9 cellular contexts compared by ENCODE assay signal in genomic region chr10:102393411-102394078, GRCh38. TPM values are rescaled to one million over a fixed set of nuclear protein-coding genes. Genes with fewer than 3 reads are reported as not detected.
DNase-seq lines count a peak whose midpoint lies in the region; ATAC-seq and TF ChIP-seq lines count a peak whose summit lies in the region.
"Had no signal": no experiment of that assay in that cellular context is flagged by ENCODE, and none has a peak within 500 bp of the region (broad histone marks: within the 10 kb centered on the region; RNA-seq: fewer than 3 reads in every experiment).

No MANE protein-coding gene starts in this region.

- WGBS in hepatocyte (ENCODE audit: low lambda C conversion rate, missing lambda C conversion rate) = 43% methylated on average over 30 of the region's 30 CpGs

- no peaks in the 10 kb centered on the region for H4K20me1 ChIP-seq in hepatocyte (ENCODE audit: insufficient read depth, poor library complexity, severe bottlenecking)

- H3K27me3 Mint-ChIP-seq in stimulated activated memory B cell treated with anti-CD40 and anti-IgM and Interleukin-4, amounts not matched to agents 10 μg/mL and 1 μg/mL and 100 μg/mL, for 72 hours = no peaks in the 10 kb centered on the region

- peaks cover 28% of the 10 kb centered on the region for H3K36me3 Mint-ChIP-seq in stimulated activated memory B cell treated with anti-CD40 and anti-IgM and Interleukin-4, amounts not matched to agents 10 μg/mL and 1 μg/mL and 100 μg/mL, for 72 hours

- peak overlapping the region; percentile 94 for H3K4me3 Mint-ChIP-seq in stimulated activated memory B cell treated with anti-CD40 and anti-IgM and Interleukin-4, amounts not matched to agents 10 μg/mL and 1 μg/mL and 100 μg/mL, for 72 hours

- TF ChIP-seq CTCF in WERI-Rb-1 (IDR thresholded peaks at IDR 0.05; ENCODE audit: low read depth, low read length) (peak; percentile 79; the same call in 1 of the 2 replicates), hepatocyte (IDR thresholded peaks at IDR 0.05; ENCODE audit: poor library complexity) (peak; percentile 98)

- no peaks in the 10 kb centered on the region for H3K9me3 Mint-ChIP-seq in stimulated activated memory B cell treated with anti-CD40 and anti-IgM and Interleukin-4, amounts not matched to agents 10 μg/mL and 1 μg/mL and 100 μg/mL, for 72 hours

- H3K27ac ChIP-seq in WERI-Rb-1 (no peak overlapping the region; the same call in 1 of the 2 replicates), hepatocyte (peak overlapping the region; percentile 97)

- H3K9me3 ChIP-seq in WERI-Rb-1 (ENCODE audit: severe bottlenecking) (no peaks in the 10 kb centered on the region), hepatocyte (ENCODE audit: low read depth) (no peaks in the 10 kb centered on the region)

- H3K9me2 ChIP-seq in hepatocyte (replicated peaks; ENCODE audit: insufficient read depth) = no peaks in the 10 kb centered on the region

- DNase-seq in NCI-H1694 treated with DMSO at 0.1 percent for 48 hours (lab: John Stamatoyannopoulos, UW) (peak; percentile 43), NCI-H1694 (lab: John Stamatoyannopoulos, UW) (no peak), WERI-Rb-1 (no peak), hepatocyte (ENCODE audit: low spot score) (no peak), mesenteric fat pad (ENCODE audit: low spot score) (no peak), NCI-H524 (lab: John Stamatoyannopoulos, UW) (no peak)

- H3K4me1 ChIP-seq in hepatocyte (ENCODE audit: insufficient read depth) = peaks cover 14% of the 10 kb centered on the region

- peak overlapping the region; percentile 98 for H3K4me2 ChIP-seq in hepatocyte

- peaks cover 45% of the 10 kb centered on the region for H3K4me1 Mint-ChIP-seq in stimulated activated memory B cell treated with anti-CD40 and anti-IgM and Interleukin-4, amounts not matched to agents 10 μg/mL and 1 μg/mL and 100 μg/mL, for 72 hours

- ATAC-seq in stimulated activated memory B cell treated with anti-CD40 and anti-IgM and Interleukin-4, amounts not matched to agents 10 μg/mL and 1 μg/mL and 100 μg/mL, for 72 hours = no peak
- no peak for ATAC-seq in HG02981 (IDR thresholded peaks at IDR 0.05; ENCODE audit: unreplicated experiment)

- H3K27me3 ChIP-seq in WERI-Rb-1 (ENCODE audit: insufficient read depth, low read depth, severe bottlenecking) = no peaks in the 10 kb centered on the region
- no peaks in the 10 kb centered on the region for H3K27me3 ChIP-seq in hepatocyte

- peaks cover 8% of the 10 kb centered on the region; the same call in 1 of the 2 replicates for H3K36me3 ChIP-seq in WERI-Rb-1
- H3K36me3 ChIP-seq in hepatocyte (replicated peaks; ENCODE audit: insufficient read depth, low read depth) = no peaks in the 10 kb centered on the region

- H3K79me2 ChIP-seq in hepatocyte = peaks cover 11% of the 10 kb centered on the region

- peak overlapping the region; percentile 71 for H3K4me3 ChIP-seq in WERI-Rb-1 (ENCODE audit: low read depth, low read length)
- H3K4me3 ChIP-seq in hepatocyte = peak overlapping the region; percentile 91

- peak overlapping the region; percentile 99 for H3K27ac Mint-ChIP-seq in stimulated activated memory B cell treated with anti-CD40 and anti-IgM and Interleukin-4, amounts not matched to agents 10 μg/mL and 1 μg/mL and 100 μg/mL, for 72 hours

- peak overlapping the region; percentile 64 for H2AFZ ChIP-seq in hepatocyte

RNA-seq across cellular contexts. Expression of gene NFKB2, which starts 2.0 kb away (rescaled TPM):
- total RNA-seq in hepatocyte = 13.0 and 23.2 TPM in 2 replicates
- 27.4 and 29.6 TPM in 2 replicates for polyA plus RNA-seq in hepatocyte
- total RNA-seq in mesenteric fat pad = 43.0 TPM

RNA-seq across cellular contexts. Expression of gene PSD, which starts 25.0 kb away (rescaled TPM):
- total RNA-seq in hepatocyte (9.9 and 13.1 TPM in 2 replicates), mesenteric fat pad (not detected)
- polyA plus RNA-seq in hepatocyte = 20.1 and 21.5 TPM in 2 replicates

RNA-seq across cellular contexts. Expression of gene FBXL15, which starts 27.1 kb away (rescaled TPM):
- total RNA-seq in hepatocyte (16.3 and 25.0 TPM in 2 replicates), mesenteric fat pad (15.4 TPM)
- 42.3 and 47.4 TPM in 2 replicates for polyA plus RNA-seq in hepatocyte

RNA-seq across cellular contexts. Expression of gene CUEDC2, which starts 38.8 kb away (rescaled TPM):
- 37.9 and 45.4 TPM in 2 replicates for total RNA-seq in hepatocyte
- 77.9 and 79.9 TPM in 2 replicates for polyA plus RNA-seq in hepatocyte
- 42.4 TPM for total RNA-seq in mesenteric fat pad

RNA-seq across cellular contexts. Expression of gene C10orf95, which starts 57.8 kb away (rescaled TPM):
- 5.6 and 7.7 TPM in 2 replicates for total RNA-seq in hepatocyte
- polyA plus RNA-seq in hepatocyte = 5.2 and 8.3 TPM in 2 replicates
- total RNA-seq in mesenteric fat pad = 0.22 TPM
- total RNA-seq: Daoy had no signal
